8 cellular contexts compared by ENCODE assay signal in genomic region chr16:11783319-11784047, GRCh38. TPM values are rescaled to one million over a fixed set of nuclear protein-coding genes. Genes with fewer than 3 reads are reported as not detected.
DNase-seq lines count a peak whose midpoint lies in the region; ATAC-seq and TF ChIP-seq lines count a peak whose summit lies in the region.

No MANE protein-coding gene starts in this region.

- TF ChIP-seq CTCF in 22Rv1 (IDR thresholded peaks at IDR 0.05) (no peak), activated B cell treated with CpG ODN at 0.5 μM for 24 hours (IDR thresholded peaks at IDR 0.05) (no peak), osteoblast (IDR thresholded peaks at IDR 0.05; ENCODE audit: extremely low read depth, low read depth, low read length) (no peak)

- DNase-seq in activated B cell treated with CpG ODN at 0.5 μM for 24 hours (peak; percentile 32), osteoblast (ENCODE audit: insufficient read length, low spot score, missing footprints) (no peak), HuH-7.5 (ENCODE audit: low spot score) (no peak), MV-4-11 (lab: John Stamatoyannopoulos, UW) (no peak)
- peak; percentile 18 to 54 (median 38) for DNase-seq in effector memory CD4-positive, alpha-beta T cell

- H4K20me1 ChIP-seq in osteoblast (ENCODE audit: insufficient read depth, low read length), result no peaks in the 10 kb centered on the region

- POLR2A ChIA-PET in activated B cell treated with CpG ODN at 0.5 μM for 24 hours (lab: Charles Lee), result interaction anchor here (0.7 to 9.4 kb wide), 10 partner anchors 12 to 251 kb away, joined by 3 to 182 read pairs (median 8); partner anchors contain the start of genes RSL1D1, TXNDC11 and ZC3H7A

- peaks cover 28% of the 10 kb centered on the region for H3K4me1 ChIP-seq in effector memory CD4-positive, alpha-beta T cell (ENCODE audit: control insufficient read depth, insufficient read depth, low read length, poor library complexity, severe bottlenecking)
- peaks cover 24% of the 10 kb centered on the region for H3K4me1 ChIP-seq in osteoblast (ENCODE audit: insufficient read depth, low read length)

- H3K4me2 ChIP-seq in osteoblast (ENCODE audit: insufficient read depth, low read length), result peak overlapping the region; percentile 79

- peaks cover 73% of the 10 kb centered on the region for H3K4me1 Mint-ChIP-seq in activated B cell treated with CpG ODN at 0.5 μM for 24 hours

- no peaks in the 10 kb centered on the region for H3K9me3 Mint-ChIP-seq in activated B cell treated with CpG ODN at 0.5 μM for 24 hours

- intact Hi-C loops in activated B cell treated with CpG ODN at 0.5 μM for 24 hours (cut with micrococcal nuclease), result loop anchor here (1.0 to 5.0 kb wide), 8 partner anchors 14 to 196 kb away; partner anchors contain the start of genes LITAF, RSL1D1 and ZC3H7A

- no peaks in the 10 kb centered on the region for H3K9me3 ChIP-seq in effector memory CD4-positive, alpha-beta T cell (ENCODE audit: control insufficient read depth, low read length)
- H3K9me3 ChIP-seq in osteoblast (ENCODE audit: low read depth, low read length), result no peaks in the 10 kb centered on the region

- H3K27ac Mint-ChIP-seq in activated B cell treated with CpG ODN at 0.5 μM for 24 hours, result peak overlapping the region; percentile 98

- H3K27ac ChIP-seq in 22Rv1 (peak overlapping the region; percentile 41), osteoblast (ENCODE audit: low read depth, low read length) (peak overlapping the region; percentile 79)
- peak overlapping the region; percentile 92 for H3K27ac ChIP-seq in effector memory CD4-positive, alpha-beta T cell (ENCODE audit: insufficient read depth, low read length, poor library complexity, severe bottlenecking)

- no peaks in the 10 kb centered on the region for H3K27me3 Mint-ChIP-seq in activated B cell treated with CpG ODN at 0.5 μM for 24 hours

- H3K4me3 ChIP-seq in effector memory CD4-positive, alpha-beta T cell (ENCODE audit: insufficient read depth, low read depth, low read length, poor library complexity, severe bottlenecking), result peak overlapping the region; percentile 19
- H3K4me3 ChIP-seq in osteoblast (ENCODE audit: insufficient read depth, low read length), result peak overlapping the region; percentile 52

- H3K4me3 Mint-ChIP-seq in activated B cell treated with CpG ODN at 0.5 μM for 24 hours, result peak overlapping the region; percentile 80

- CTCF ChIA-PET in activated B cell treated with CpG ODN at 0.5 μM for 24 hours (lab: Charles Lee), result interaction anchor here (1.1 to 8.1 kb wide), 3 partner anchors 9 to 14 kb away, joined by 4 to 58 read pairs (median 4); partner anchors contain the start of gene ZC3H7A

- H3K79me2 ChIP-seq in osteoblast (ENCODE audit: insufficient read depth, low read length), result peaks cover 83% of the 10 kb centered on the region

- no peaks in the 10 kb centered on the region for H3K27me3 ChIP-seq in effector memory CD4-positive, alpha-beta T cell (replicated peaks; ENCODE audit: control insufficient read depth, insufficient read depth, low read length, poor library complexity, severe bottlenecking)
- H3K27me3 ChIP-seq in osteoblast (ENCODE audit: insufficient read depth, low read length), result no peaks in the 10 kb centered on the region

- no peaks in the 10 kb centered on the region for H3K36me3 ChIP-seq in effector memory CD4-positive, alpha-beta T cell (ENCODE audit: control insufficient read depth, insufficient read depth, low read length)
- peaks cover 18% of the 10 kb centered on the region for H3K36me3 ChIP-seq in osteoblast (ENCODE audit: insufficient read depth, low read length)

- peaks cover 49% of the 10 kb centered on the region for H3K36me3 Mint-ChIP-seq in activated B cell treated with CpG ODN at 0.5 μM for 24 hours (ENCODE audit: low read depth)

- no peak overlapping the region for H2AFZ ChIP-seq in osteoblast (ENCODE audit: low read length)

- ATAC-seq in GM18861 (IDR thresholded peaks at IDR 0.05; ENCODE audit: unreplicated experiment) (peak; percentile 50), HG03175 (IDR thresholded peaks at IDR 0.05; ENCODE audit: unreplicated experiment) (peak; percentile 62), activated B cell treated with CpG ODN at 0.5 μM for 24 hours (ENCODE audit: low read depth) (peak; percentile 76)

RNA-seq across cellular contexts. Expression of gene ZC3H7A, which starts 13.6 kb away (rescaled TPM):
- total RNA-seq in activated B cell treated with CpG ODN at 0.5 μM for 24 hours (143 and 163 TPM in 2 replicates), osteoblast (39.8 and 45.7 TPM in 2 replicates)

RNA-seq across cellular contexts. Expression of gene TXNDC11, which starts 40.8 kb away (rescaled TPM):
- total RNA-seq in activated B cell treated with CpG ODN at 0.5 μM for 24 hours (54.3 and 63.2 TPM in 2 replicates), osteoblast (26.1 and 28.3 TPM in 2 replicates)

Comparison
In these comparisons a context has a peak if more than half of its experiments do, and no peak if none do; other contexts are left out.
1. H3K27ac ChIP-seq: peak in every context shown above with its lines; median percentile 92 in effector memory CD4-positive, alpha-beta T cell; 79 in osteoblast; 41 in 22Rv1.
2. DNase-seq: peak in activated B cell treated with CpG ODN at 0.5 μM for 24 hours (single experiment) and effector memory CD4-positive, alpha-beta T cell (3 of 3); none in osteoblast (single experiment), HuH-7.5 (single experiment) and MV-4-11 (single experiment).
3. Peak in every context shown above with its lines, with median percentiles within 50 percentile points of each other: ATAC-seq.